8 cellular contexts compared by ENCODE assay signal in genomic region chr10:114857288-114857565, GRCh38. TPM values are rescaled to one million over a fixed set of nuclear protein-coding genes. Genes with fewer than 3 reads are reported as not detected.
DNase-seq lines count a peak whose midpoint lies in the region; ATAC-seq, FAIRE-seq and TF ChIP-seq lines count a peak whose summit lies in the region.
"Not testable (repeated sequence)": the region's sequence is repeated elsewhere in the genome, so short reads cannot be mapped to it uniquely, and the experiment has no call there.

No MANE protein-coding gene starts in this region.

- not testable (repeated sequence) for ATAC-seq in A549; RWPE2 (ENCODE audit: low read depth); activated naive CD8-positive, alpha-beta T cell treated with anti-CD3 and anti-CD28 coated beads, Interleukin-2, amount 50 U/mL, for 24 hours

- not testable (repeated sequence) for TF ChIP-seq POLR2A in A549 (IDR thresholded peaks at IDR 0.05; ENCODE audit: low read length)

- H3K4me3 Mint-ChIP-seq in activated CD4-positive, alpha-beta memory T cell treated with anti-CD3 and anti-CD28 coated beads for 36 hours: peak overlapping the region; percentile 23
- H3K4me3 Mint-ChIP-seq in activated naive CD8-positive, alpha-beta T cell treated with anti-CD3 and anti-CD28 coated beads, Interleukin-2, amount 50 U/mL, for 24 hours: not testable (repeated sequence)

- H3K27ac ChIP-seq in A549 (peak overlapping the region; percentile 57 to 82), RWPE2 (ENCODE audit: poor library complexity, severe bottlenecking) (peak overlapping the region; percentile 97), epithelial cell of prostate (peak overlapping the region; percentile 76), mesodermal cell (ENCODE audit: low read depth, low read length, severe bottlenecking) (peak overlapping the region; percentile 92), smooth muscle cell (ENCODE audit: low read depth) (peak overlapping the region; percentile 91)

- H2AFZ ChIP-seq in smooth muscle cell (ENCODE audit: low read depth): not testable (repeated sequence)

- not testable (repeated sequence) for H3K9me3 ChIP-seq in A549; RWPE2 (ENCODE audit: severe bottlenecking); mesodermal cell (ENCODE audit: control insufficient read depth, low read length); smooth muscle cell (replicated peaks; ENCODE audit: low read depth)

- peak overlapping the region; percentile 44 for H3K27ac Mint-ChIP-seq in activated CD4-positive, alpha-beta memory T cell treated with anti-CD3 and anti-CD28 coated beads for 36 hours
- peak overlapping the region; percentile 60 for H3K27ac Mint-ChIP-seq in activated naive CD8-positive, alpha-beta T cell treated with anti-CD3 and anti-CD28 coated beads, Interleukin-2, amount 50 U/mL, for 24 hours

- H4K20me1 ChIP-seq in smooth muscle cell (ENCODE audit: low read depth): not testable (repeated sequence)

- TF ChIP-seq CTCF in A549 (IDR thresholded peaks at IDR 0.05); RWPE2 (IDR thresholded peaks at IDR 0.05; ENCODE audit: poor library complexity, severe bottlenecking); smooth muscle cell (IDR thresholded peaks at IDR 0.05; ENCODE audit: borderline replicate concordance, insufficient read depth, poor library complexity, severe bottlenecking): not testable (repeated sequence)

- H3K4me1 ChIP-seq in A549 (peaks cover 41% of the 10 kb centered on the region), RWPE2 (ENCODE audit: insufficient read depth, poor library complexity, severe bottlenecking) (peaks cover 25% of the 10 kb centered on the region), mesodermal cell (ENCODE audit: control insufficient read depth, insufficient read depth, low read length, poor library complexity, severe bottlenecking) (peaks cover 16% of the 10 kb centered on the region)
- H3K4me1 ChIP-seq in smooth muscle cell (ENCODE audit: low read depth): not testable (repeated sequence)

- not testable (repeated sequence) for TF ChIP-seq EP300 in A549 (IDR thresholded peaks at IDR 0.05)

- H3K4me2 ChIP-seq in A549 (peak overlapping the region; percentile 68), smooth muscle cell (peak overlapping the region; percentile 57)

- H3K9me3 Mint-ChIP-seq in activated CD4-positive, alpha-beta memory T cell treated with anti-CD3 and anti-CD28 coated beads for 36 hours; activated naive CD8-positive, alpha-beta T cell treated with anti-CD3 and anti-CD28 coated beads, Interleukin-2, amount 50 U/mL, for 24 hours: not testable (repeated sequence)

- not testable (repeated sequence) for DNase-seq in A549 (ENCODE audit: low read depth in 1 of 2, low spot score in 1 of 2); RWPE2 (ENCODE audit: low spot score); activated CD4-positive, alpha-beta memory T cell treated with anti-CD3 and anti-CD28 coated beads for 36 hours; activated naive CD8-positive, alpha-beta T cell treated with anti-CD3 and anti-CD28 coated beads, Interleukin-2, amount 50 U/mL, for 24 hours; epithelial cell of prostate (ENCODE audit: low read depth, low spot score); smooth muscle cell (lab: John Stamatoyannopoulos, UW; ENCODE audit: unreplicated experiment)
- peak; percentile 33 for DNase-seq in EL

- CTCF ChIA-PET in A549 (lab: Yijun Ruan, JAX): interaction anchor here (0.6 to 2.4 kb wide), 4 partner anchors 11 to 36 kb away, joined by 3 to 11 read pairs (median 4); partner anchors contain the start of gene FHIP2A
- CTCF ChIA-PET in activated CD4-positive, alpha-beta memory T cell treated with anti-CD3 and anti-CD28 coated beads for 36 hours (lab: Charles Lee): interaction anchor here (2.7 kb wide), 1 partner anchor 36 kb away, joined by 9 read pairs; the partner anchor contains the start of gene FHIP2A

- not testable (repeated sequence) for FAIRE-seq in A549 (lab: Jason Lieb, UNC)

- H3K27me3 Mint-ChIP-seq in activated CD4-positive, alpha-beta memory T cell treated with anti-CD3 and anti-CD28 coated beads for 36 hours; activated naive CD8-positive, alpha-beta T cell treated with anti-CD3 and anti-CD28 coated beads, Interleukin-2, amount 50 U/mL, for 24 hours: not testable (repeated sequence)

- peaks cover 41% of the 10 kb centered on the region for H3K36me3 Mint-ChIP-seq in activated CD4-positive, alpha-beta memory T cell treated with anti-CD3 and anti-CD28 coated beads for 36 hours
- H3K36me3 Mint-ChIP-seq in activated naive CD8-positive, alpha-beta T cell treated with anti-CD3 and anti-CD28 coated beads, Interleukin-2, amount 50 U/mL, for 24 hours (ENCODE audit: low read depth): peaks cover 40% of the 10 kb centered on the region

- not testable (repeated sequence) for H3F3A ChIP-seq in smooth muscle cell (ENCODE audit: low read depth)

- not testable (repeated sequence) for H3K4me3 ChIP-seq in A549; RWPE2 (ENCODE audit: severe bottlenecking); mesodermal cell (ENCODE audit: extremely low read depth, insufficient read depth, low read length, poor library complexity, severe bottlenecking); smooth muscle cell

- H3K36me3 ChIP-seq in RWPE2 (ENCODE audit: low read depth) (peaks cover 88% of the 10 kb centered on the region), mesodermal cell (ENCODE audit: control insufficient read depth, insufficient read depth, low read length) (peaks cover 47% of the 10 kb centered on the region), smooth muscle cell (ENCODE audit: low read depth) (peaks cover 11% of the 10 kb centered on the region)

- not testable (repeated sequence) for TF ChIP-seq RAD21 in A549 (conservative IDR thresholded peaks at IDR 0.05 in 1 of 2, IDR thresholded peaks at IDR 0.05 in 1 of 2)

- H3K79me2 ChIP-seq in smooth muscle cell (ENCODE audit: low read depth): not testable (repeated sequence)

- intact Hi-C loops in activated CD4-positive, alpha-beta memory T cell treated with anti-CD3 and anti-CD28 coated beads for 36 hours (cut with micrococcal nuclease): loop anchor here (2.0 kb wide), 1 partner anchor 56 kb away; no protein-coding TSS in a partner anchor

- WGBS in A549 (ENCODE audit: missing lambda C conversion rate): 92% methylated on average over 8 of the region's 8 CpGs
- 90 to 96% methylated on average over 5 to 7 of the region's 8 CpGs for WGBS in mesodermal cell (ENCODE audit: insufficient coverage in 2 of 2), 2 experiments
- WGBS in smooth muscle cell (ENCODE audit: low lambda C conversion rate): 92% methylated on average over 8 of the region's 8 CpGs

- peaks cover 25% of the 10 kb centered on the region for H3K4me1 Mint-ChIP-seq in activated CD4-positive, alpha-beta memory T cell treated with anti-CD3 and anti-CD28 coated beads for 36 hours (ENCODE audit: low read depth)
- not testable (repeated sequence) for H3K4me1 Mint-ChIP-seq in activated naive CD8-positive, alpha-beta T cell treated with anti-CD3 and anti-CD28 coated beads, Interleukin-2, amount 50 U/mL, for 24 hours

- POLR2A ChIA-PET in A549 (lab: Yijun Ruan, JAX): interaction anchor here (1.0 kb wide), 1 partner anchor 273 kb away, joined by 3 read pairs; no protein-coding TSS in a partner anchor
- POLR2A ChIA-PET in activated CD4-positive, alpha-beta memory T cell treated with anti-CD3 and anti-CD28 coated beads for 36 hours (lab: Charles Lee): interaction anchor here (0.6 to 1.4 kb wide), 4 partner anchors 27 to 81 kb away, joined by 3 to 6 read pairs (median 4); partner anchors contain the start of genes FHIP2A and TRUB1

- H3K27me3 ChIP-seq in RWPE2 (ENCODE audit: insufficient read depth, poor library complexity, severe bottlenecking); smooth muscle cell (ENCODE audit: low read depth): not testable (repeated sequence)

- not testable (repeated sequence) for H3K9ac ChIP-seq in smooth muscle cell (ENCODE audit: low read depth)

RNA-seq across cellular contexts. Expression of gene FHIP2A, which starts 35.6 kb away (rescaled TPM):
- polyA plus RNA-seq in A549 (2011; rRNA removed) (18.2 and 18.4 TPM in 2 replicates), A549 (2017; fragmentation: RNase III; extraction: RNeasy Plus Mini Kit Qiagen cat#74134 plus additional on column Dnase treatment) (8.8 to 9.5 TPM (median 8.9 TPM) in 3 replicates), smooth muscle cell (12.3 and 15.3 TPM in 2 replicates)
- polyA plus RNA-seq in A549 (2012; cell fraction: cytosol; rRNA removed): 2.1 and 2.5 TPM in 2 replicates
- polyA plus RNA-seq in A549 (2012; cell fraction: nucleus; rRNA removed): 7.5 and 9.2 TPM in 2 replicates
- 22.3 and 30.3 TPM in 2 replicates for polyA minus RNA-seq in A549 (2011; rRNA and poly(A)+ RNA removed)
- total RNA-seq in activated CD4-positive, alpha-beta memory T cell treated with anti-CD3 and anti-CD28 coated beads for 36 hours: 10 to 100 TPM; 17.2 to 21.4 TPM
- 16.3 TPM for polyA plus RNA-seq in mesodermal cell (2013, experiment 1 of 2)
- 15.6 TPM for polyA plus RNA-seq in mesodermal cell (2013, experiment 2 of 2)
- total RNA-seq in smooth muscle cell: 34.9 and 41.3 TPM in 2 replicates
